In the genomic region with DNA sequence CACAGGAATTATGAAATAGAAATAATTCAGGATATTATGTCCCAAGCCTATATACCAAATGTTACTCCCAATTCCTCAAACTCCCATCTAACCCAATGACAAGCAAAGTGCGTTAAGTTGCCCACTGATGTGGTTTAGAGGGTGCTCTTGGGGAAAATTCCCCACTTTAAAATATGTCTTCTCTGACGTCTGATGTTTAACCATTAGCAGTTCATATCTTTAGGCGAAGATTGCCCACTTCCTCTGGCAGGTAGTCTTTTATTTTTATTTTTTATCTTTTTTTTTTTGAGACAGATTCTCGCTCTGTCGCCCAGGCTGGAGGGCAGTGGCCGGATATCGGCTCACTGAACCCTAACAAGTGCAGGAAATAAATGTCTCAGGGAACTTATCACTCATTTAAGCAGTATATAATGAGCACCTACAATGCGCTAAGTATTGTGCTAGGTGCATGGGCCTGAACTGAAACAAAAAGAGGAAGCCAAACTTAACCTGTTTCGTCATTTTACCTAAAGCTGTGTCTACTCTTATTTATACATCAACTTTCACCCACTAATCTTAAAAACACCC, we compare ENCODE assay signal across 2 cellular contexts.
TF ChIP-seq lines count a peak whose summit lies in the region.

No MANE protein-coding gene starts in this region.

TF ChIP-seq in SK-N-SH, 30 proteins besides CTCF, POLR2A, EP300 and RAD21:
- TF ChIP-seq, protein P1, sequence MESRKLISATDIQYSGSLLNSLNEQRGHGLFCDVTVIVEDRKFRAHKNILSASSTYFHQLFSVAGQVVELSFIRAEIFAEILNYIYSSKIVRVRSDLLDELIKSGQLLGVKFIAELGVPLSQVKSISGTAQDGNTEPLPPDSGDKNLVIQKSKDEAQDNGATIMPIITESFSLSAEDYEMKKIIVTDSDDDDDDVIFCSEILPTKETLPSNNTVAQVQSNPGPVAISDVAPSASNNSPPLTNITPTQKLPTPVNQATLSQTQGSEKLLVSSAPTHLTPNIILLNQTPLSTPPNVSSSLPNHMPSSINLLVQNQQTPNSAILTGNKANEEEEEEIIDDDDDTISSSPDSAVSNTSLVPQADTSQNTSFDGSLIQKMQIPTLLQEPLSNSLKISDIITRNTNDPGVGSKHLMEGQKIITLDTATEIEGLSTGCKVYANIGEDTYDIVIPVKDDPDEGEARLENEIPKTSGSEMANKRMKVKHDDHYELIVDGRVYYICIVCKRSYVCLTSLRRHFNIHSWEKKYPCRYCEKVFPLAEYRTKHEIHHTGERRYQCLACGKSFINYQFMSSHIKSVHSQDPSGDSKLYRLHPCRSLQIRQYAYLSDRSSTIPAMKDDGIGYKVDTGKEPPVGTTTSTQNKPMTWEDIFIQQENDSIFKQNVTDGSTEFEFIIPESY (IDR thresholded peaks at IDR 0.05; ENCODE audit: borderline replicate concordance, low read depth), result no peak
- TF ChIP-seq MEF2A (IDR thresholded peaks at IDR 0.05; ENCODE audit: borderline replicate concordance, low read depth), result no peak
- no peak for TF ChIP-seq SIN3A (IDR thresholded peaks at IDR 0.05; ENCODE audit: borderline replicate concordance, low read depth, low read length)
- TF ChIP-seq NFIC (IDR thresholded peaks at IDR 0.05; ENCODE audit: borderline replicate concordance), result no peak
- no peak for TF ChIP-seq TCF12 (IDR thresholded peaks at IDR 0.05)
- TF ChIP-seq, protein P2, sequence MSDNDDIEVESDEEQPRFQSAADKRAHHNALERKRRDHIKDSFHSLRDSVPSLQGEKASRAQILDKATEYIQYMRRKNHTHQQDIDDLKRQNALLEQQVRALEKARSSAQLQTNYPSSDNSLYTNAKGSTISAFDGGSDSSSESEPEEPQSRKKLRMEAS (IDR thresholded peaks at IDR 0.05; ENCODE audit: low read depth), result no peak
- no peak for TF ChIP-seq POLR2AphosphoS5 (IDR thresholded peaks at IDR 0.05; ENCODE audit: low read depth, low read length)
- TF ChIP-seq SMC3 (IDR thresholded peaks at IDR 0.05; ENCODE audit: low read depth, low read length), result no peak
- TF ChIP-seq FOSL2 (IDR thresholded peaks at IDR 0.05; ENCODE audit: borderline replicate concordance, low read depth), result no peak
- no peak for TF ChIP-seq MXI1 (IDR thresholded peaks at IDR 0.05; ENCODE audit: low read depth, low read length)
- TF ChIP-seq GABPA (IDR thresholded peaks at IDR 0.05; ENCODE audit: low read depth), result no peak
- TF ChIP-seq RFX5 (IDR thresholded peaks at IDR 0.05; ENCODE audit: low read length), result no peak
- no peak for TF ChIP-seq ELF1 (IDR thresholded peaks at IDR 0.05)
- no peak for TF ChIP-seq CHD2 (IDR thresholded peaks at IDR 0.05; ENCODE audit: low read length, partially characterized antibody)
- TF ChIP-seq, protein P3, sequence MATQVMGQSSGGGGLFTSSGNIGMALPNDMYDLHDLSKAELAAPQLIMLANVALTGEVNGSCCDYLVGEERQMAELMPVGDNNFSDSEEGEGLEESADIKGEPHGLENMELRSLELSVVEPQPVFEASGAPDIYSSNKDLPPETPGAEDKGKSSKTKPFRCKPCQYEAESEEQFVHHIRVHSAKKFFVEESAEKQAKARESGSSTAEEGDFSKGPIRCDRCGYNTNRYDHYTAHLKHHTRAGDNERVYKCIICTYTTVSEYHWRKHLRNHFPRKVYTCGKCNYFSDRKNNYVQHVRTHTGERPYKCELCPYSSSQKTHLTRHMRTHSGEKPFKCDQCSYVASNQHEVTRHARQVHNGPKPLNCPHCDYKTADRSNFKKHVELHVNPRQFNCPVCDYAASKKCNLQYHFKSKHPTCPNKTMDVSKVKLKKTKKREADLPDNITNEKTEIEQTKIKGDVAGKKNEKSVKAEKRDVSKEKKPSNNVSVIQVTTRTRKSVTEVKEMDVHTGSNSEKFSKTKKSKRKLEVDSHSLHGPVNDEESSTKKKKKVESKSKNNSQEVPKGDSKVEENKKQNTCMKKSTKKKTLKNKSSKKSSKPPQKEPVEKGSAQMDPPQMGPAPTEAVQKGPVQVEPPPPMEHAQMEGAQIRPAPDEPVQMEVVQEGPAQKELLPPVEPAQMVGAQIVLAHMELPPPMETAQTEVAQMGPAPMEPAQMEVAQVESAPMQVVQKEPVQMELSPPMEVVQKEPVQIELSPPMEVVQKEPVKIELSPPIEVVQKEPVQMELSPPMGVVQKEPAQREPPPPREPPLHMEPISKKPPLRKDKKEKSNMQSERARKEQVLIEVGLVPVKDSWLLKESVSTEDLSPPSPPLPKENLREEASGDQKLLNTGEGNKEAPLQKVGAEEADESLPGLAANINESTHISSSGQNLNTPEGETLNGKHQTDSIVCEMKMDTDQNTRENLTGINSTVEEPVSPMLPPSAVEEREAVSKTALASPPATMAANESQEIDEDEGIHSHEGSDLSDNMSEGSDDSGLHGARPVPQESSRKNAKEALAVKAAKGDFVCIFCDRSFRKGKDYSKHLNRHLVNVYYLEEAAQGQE (IDR thresholded peaks at IDR 0.05; ENCODE audit: low read depth, low read length), result no peak
- TF ChIP-seq NRF1 (IDR thresholded peaks at IDR 0.05; ENCODE audit: low read depth, low read length), result no peak
- TF ChIP-seq GATA2 (CRISPR knock-in tag; IDR thresholded peaks at IDR 0.05), result no peak
- TF ChIP-seq, protein P4, sequence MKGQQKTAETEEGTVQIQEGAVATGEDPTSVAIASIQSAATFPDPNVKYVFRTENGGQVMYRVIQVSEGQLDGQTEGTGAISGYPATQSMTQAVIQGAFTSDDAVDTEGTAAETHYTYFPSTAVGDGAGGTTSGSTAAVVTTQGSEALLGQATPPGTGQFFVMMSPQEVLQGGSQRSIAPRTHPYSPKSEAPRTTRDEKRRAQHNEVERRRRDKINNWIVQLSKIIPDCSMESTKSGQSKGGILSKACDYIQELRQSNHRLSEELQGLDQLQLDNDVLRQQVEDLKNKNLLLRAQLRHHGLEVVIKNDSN (IDR thresholded peaks at IDR 0.05; ENCODE audit: borderline replicate concordance, low read depth), result no peak

TF ChIP-seq in SK-N-SH treated with all-trans-retinoic acid at 6 μM for 48 hours, 23 proteins besides CTCF, POLR2A, EP300 and RAD21 (continued from another document):
- TF ChIP-seq, protein P5, sequence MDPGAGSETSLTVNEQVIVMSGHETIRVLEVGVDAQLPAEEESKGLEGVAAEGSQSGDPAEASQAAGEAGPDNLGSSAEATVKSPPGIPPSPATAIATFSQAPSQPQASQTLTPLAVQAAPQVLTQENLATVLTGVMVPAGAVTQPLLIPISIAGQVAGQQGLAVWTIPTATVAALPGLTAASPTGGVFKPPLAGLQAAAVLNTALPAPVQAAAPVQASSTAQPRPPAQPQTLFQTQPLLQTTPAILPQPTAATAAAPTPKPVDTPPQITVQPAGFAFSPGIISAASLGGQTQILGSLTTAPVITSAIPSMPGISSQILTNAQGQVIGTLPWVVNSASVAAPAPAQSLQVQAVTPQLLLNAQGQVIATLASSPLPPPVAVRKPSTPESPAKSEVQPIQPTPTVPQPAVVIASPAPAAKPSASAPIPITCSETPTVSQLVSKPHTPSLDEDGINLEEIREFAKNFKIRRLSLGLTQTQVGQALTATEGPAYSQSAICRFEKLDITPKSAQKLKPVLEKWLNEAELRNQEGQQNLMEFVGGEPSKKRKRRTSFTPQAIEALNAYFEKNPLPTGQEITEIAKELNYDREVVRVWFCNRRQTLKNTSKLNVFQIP (CRISPR knock-in tag; IDR thresholded peaks at IDR 0.05; ENCODE audit: borderline replicate concordance, low read depth), result no peak
- TF ChIP-seq ISL1 (CRISPR knock-in tag; IDR thresholded peaks at IDR 0.05) (no peak), ZFP3 (CRISPR knock-in tag; IDR thresholded peaks at IDR 0.05) (no peak), RARB (CRISPR knock-in tag; IDR thresholded peaks at IDR 0.05) (no peak), ARNTL (CRISPR knock-in tag; IDR thresholded peaks at IDR 0.05; ENCODE audit: borderline replicate concordance, low read depth) (no peak), TCF4 (CRISPR knock-in tag; IDR thresholded peaks at IDR 0.05; ENCODE audit: borderline replicate concordance) (no peak), ZNF565 (CRISPR knock-in tag; conservative IDR thresholded peaks at IDR 0.05; ENCODE audit: low read depth) (no peak)
